10 cellular contexts compared by ENCODE assay signal in genomic region chr19:12345197-12345596, GRCh38. TPM values are rescaled to one million over a fixed set of nuclear protein-coding genes. Genes with fewer than 3 reads are reported as not detected.
"Had no signal": no experiment of that assay in that cellular context is flagged by ENCODE, and none has a peak within 500 bp of the region (broad histone marks: within the 10 kb centered on the region; RNA-seq: fewer than 3 reads in every experiment).

No MANE protein-coding gene starts in this region.

- H3K4me3 Mint-ChIP-seq: GM23338, H9, HFFc6 had no signal

- H3K27ac Mint-ChIP-seq: GM23338, H9, HFFc6 had no signal

- H3K4me1 Mint-ChIP-seq: GM23338, H9 had no signal

- H3K4me3 ChIP-seq: GM23248, GM23338, HAP-1 had no signal

- H3K9ac ChIP-seq: GM23248 had no signal

- H3K27ac ChIP-seq: GM23248 had no signal

- H2AFZ ChIP-seq: GM23248, GM23338 had no signal

- DNase-seq: GM23248, H7, H9, HCEC 1CT, HFFc6 had no signal

- H3K4me2 ChIP-seq: GM23338 had no signal

- H3K4me1 ChIP-seq: HAP-1 had no signal

- H3K36me3 ChIP-seq: HAP-1 had no signal

- ATAC-seq: GM23338, HCT116 had no signal

- FAIRE-seq: H1, H54 had no signal

RNA-seq across cellular contexts. Expression of gene ZNF563, which starts 11.8 kb away (rescaled TPM):
- total RNA-seq: H7 had no signal

RNA-seq across cellular contexts. Expression of gene ZNF442, which starts 20.3 kb away (rescaled TPM):
- total RNA-seq: H7 had no signal

RNA-seq across cellular contexts. Expression of gene ZNF799, which starts 55.9 kb away (rescaled TPM):
- total RNA-seq: H7 had no signal
